8 cellular contexts compared by ENCODE assay signal in the genomic region with DNA sequence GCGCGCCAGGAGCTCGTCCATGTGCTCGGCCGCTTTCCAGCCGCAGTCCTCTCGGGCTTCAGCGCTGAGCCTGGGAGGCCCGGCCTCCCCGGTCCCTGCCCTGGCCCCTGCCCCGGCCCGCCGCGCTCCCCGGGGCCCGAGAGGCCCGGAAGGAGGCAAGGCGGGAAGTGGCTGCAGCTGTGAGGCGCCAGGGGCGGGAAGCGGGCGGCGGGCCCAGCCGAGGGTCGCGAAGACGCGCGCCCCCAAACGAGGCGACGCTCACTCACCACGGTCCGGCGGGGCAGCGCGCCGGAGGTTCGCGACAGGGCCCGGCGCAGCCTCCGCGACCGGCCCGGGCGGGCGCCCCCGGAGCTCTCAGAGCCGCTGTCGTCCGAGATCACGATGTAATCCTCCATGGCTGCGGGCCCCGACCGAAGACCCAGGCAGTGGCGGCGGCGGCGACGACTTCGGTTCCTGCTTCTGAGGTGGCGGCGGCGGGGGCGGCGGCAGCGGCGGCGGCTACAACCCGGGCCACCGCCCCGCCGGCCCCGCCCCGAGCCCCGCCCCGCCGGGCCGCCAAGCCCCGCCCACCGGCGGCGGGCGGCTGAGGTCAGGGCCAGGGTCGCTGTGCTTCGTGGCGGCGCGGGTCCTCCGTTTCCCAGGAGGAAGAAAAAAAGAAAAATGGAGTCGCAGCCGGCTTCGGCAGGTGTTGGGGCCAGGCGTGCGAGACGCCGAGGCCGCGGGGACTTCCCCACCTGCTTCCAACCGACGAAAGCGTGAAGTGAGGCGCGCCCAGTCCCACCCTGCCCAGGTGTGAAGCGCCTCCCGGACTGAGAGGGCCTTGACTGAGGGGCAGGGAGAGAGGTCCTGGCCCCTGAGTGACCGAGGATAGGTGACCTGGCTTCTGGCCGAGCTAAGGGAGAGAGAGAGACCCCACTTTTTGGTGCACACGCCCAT.
DNase-seq lines count a peak whose midpoint lies in the region; ATAC-seq and TF ChIP-seq lines count a peak whose summit lies in the region.
"Not testable (repeated sequence)": the region's sequence is repeated elsewhere in the genome, so short reads cannot be mapped to it uniquely, and the experiment has no call there.

No MANE protein-coding gene starts in this region.

- not testable (repeated sequence) for H3K9me3 ChIP-seq in left lung, uterus

- TF ChIP-seq CTCF in left lung (IDR thresholded peaks at IDR 0.05); uterus (IDR thresholded peaks at IDR 0.05): not testable (repeated sequence)

- not testable (repeated sequence) for H3K27me3 ChIP-seq in left lung, uterus

- peak overlapping the region; percentile 15 to 54 for H3K4me3 ChIP-seq in left lung
- H3K4me3 ChIP-seq in uterus, result peak overlapping the region; percentile 29 to 68

- TF ChIP-seq POLR2A in GM15510 (IDR thresholded peaks at IDR 0.05; ENCODE audit: borderline replicate concordance, extremely low read depth, insufficient read length) (peak; percentile 29), uterus (IDR thresholded peaks at IDR 0.05) (peak in 1 of 2 donors; percentile 18)

- H3K27ac ChIP-seq in left lung (peak overlapping the region in 1 of 2 donors; percentile 68), uterus (peak overlapping the region in 1 of 2 donors; percentile 71)

- H3K4me1 ChIP-seq in left lung, uterus: not testable (repeated sequence)

- intact Hi-C loops in left lung (cut with DNase I); uterus (cut with DNase I; ENCODE audit: low total_unique reads): not testable (repeated sequence)

- H3K36me3 ChIP-seq in left lung, uterus: not testable (repeated sequence)

- ATAC-seq in HG02610 (IDR thresholded peaks at IDR 0.05; ENCODE audit: unreplicated experiment), result peak; percentile 68
- ATAC-seq in left lung, result peak; percentile 90

- DNase-seq in M059J (ENCODE audit: low read depth), result peak; percentile 12
- peak; percentile 58 for DNase-seq in activated CD8-positive, alpha-beta memory T cell treated with anti-CD3 and anti-CD28 coated beads for 4 hours (ENCODE audit: low read depth in 2 of 2)
- peak; percentile 31 for DNase-seq in dermis blood vessel endothelial cell
- peak; percentile 80 to 96 for DNase-seq in left lung
- DNase-seq in stimulated activated CD4-positive, alpha-beta T cell treated with anti-CD3 and anti-CD28 coated beads, Interleukin-12 subunit alpha, Interleukin-12 subunit beta, amount 100 ng/mL, for 4 hours, result peak; percentile 79
- peak; percentile 50 to 51 for DNase-seq in uterus

Comparison
In these comparisons a context has a peak if more than half of its experiments do, and no peak if none do; other contexts are left out.
1. DNase-seq: peak in every context shown above with its lines; median percentile 88 in left lung; 79 in stimulated activated CD4-positive, alpha-beta T cell treated with anti-CD3 and anti-CD28 coated beads, Interleukin-12 subunit alpha, Interleukin-12 subunit beta, amount 100 ng/mL, for 4 hours; 58 in activated CD8-positive, alpha-beta memory T cell treated with anti-CD3 and anti-CD28 coated beads for 4 hours; 50 in uterus; 31 in dermis blood vessel endothelial cell; 12 in M059J.